35 cellular contexts compared by ENCODE assay signal in genomic region chr9:86634501-86634900, GRCh38.
DNase-seq lines count a peak whose midpoint lies in the region; ATAC-seq and TF ChIP-seq lines count a peak whose summit lies in the region.
"Had no signal": no experiment of that assay in that cellular context is flagged by ENCODE, and none has a peak within 500 bp of the region (broad histone marks: within the 10 kb centered on the region; RNA-seq: fewer than 3 reads in every experiment).

No MANE protein-coding gene starts in this region.

- H3K9ac ChIP-seq in neuronal stem cell (ENCODE audit: low read depth, low read length, poor library complexity): no peak overlapping the region
- H3K9ac ChIP-seq: BLaER1; BLaER1 treated with 17β-estradiol and CSF1 and Interleukin-3, amounts not matched to agents 10 nM and 100 nM had no signal

- H3K4me3 Mint-ChIP-seq in osteocyte (ENCODE audit: unreplicated experiment): no peak overlapping the region
- H3K4me3 Mint-ChIP-seq: B cell; CD14-positive monocyte; CD4-positive, alpha-beta memory T cell; CD4-positive, alpha-beta T cell; CD4-positive, CD25-positive, alpha-beta regulatory T cell; CD8-positive, alpha-beta memory T cell; CD8-positive, alpha-beta T cell had no signal

- H2BK15ac ChIP-seq in neuronal stem cell (ENCODE audit: low read length): peak overlapping the region; percentile 65

- no peaks in the 10 kb centered on the region for H3K36me3 Mint-ChIP-seq in osteocyte (ENCODE audit: unreplicated experiment)
- H3K36me3 Mint-ChIP-seq: CD14-positive monocyte; CD4-positive, alpha-beta memory T cell; CD4-positive, CD25-positive, alpha-beta regulatory T cell; CD8-positive, alpha-beta memory T cell; CD8-positive, alpha-beta T cell had no signal

- H3K79me2 ChIP-seq in OCI-LY7 (ENCODE audit: insufficient read depth, low read depth, low read length): no peaks in the 10 kb centered on the region

- H3K4ac ChIP-seq in neuronal stem cell (ENCODE audit: low read length): no peak overlapping the region

- BruUV-seq in OCI-LY7 (replicated peaks; lab: Mats Ljungman, UMichigan): no TSS peak

- H2BK12ac ChIP-seq in neuronal stem cell (ENCODE audit: low read length): no peak overlapping the region

- TF ChIP-seq CTCF in HEK293 (tag by site-specific recombination; IDR thresholded peaks at IDR 0.05) (no peak), foreskin keratinocyte (conservative IDR thresholded peaks at IDR 0.05) (peak; percentile 12), osteocyte (IDR thresholded peaks at IDR 0.05) (no peak), OCI-LY7 (conservative IDR thresholded peaks at IDR 0.05; ENCODE audit: low read length) (no peak), psoas muscle (IDR thresholded peaks at IDR 0.05) (no peak)

- no peak overlapping the region for H2BK120ac ChIP-seq in neuronal stem cell (ENCODE audit: low read depth, low read length)

- H3K4me2 ChIP-seq in neuronal stem cell (ENCODE audit: insufficient read depth, low read length, poor library complexity, severe bottlenecking) (no peak overlapping the region), OCI-LY7 (ENCODE audit: low read length) (no peak overlapping the region)
- H3K4me2 ChIP-seq: A549; BLaER1; BLaER1 treated with 17β-estradiol and CSF1 and Interleukin-3, amounts not matched to agents 10 nM and 100 nM had no signal

- H3K4me1 Mint-ChIP-seq in osteocyte (ENCODE audit: unreplicated experiment): peaks cover 8% of the 10 kb centered on the region
- H3K4me1 Mint-ChIP-seq: B cell; CD14-positive monocyte; CD4-positive, CD25-positive, alpha-beta regulatory T cell; CD8-positive, alpha-beta memory T cell had no signal

- H2AK5ac ChIP-seq in neuronal stem cell (ENCODE audit: low read depth, low read length): peak overlapping the region; percentile 49

- no peaks in the 10 kb centered on the region for H3K9me2 ChIP-seq in OCI-LY7 (ENCODE audit: insufficient read depth, low read length)

- H3K27me3 Mint-ChIP-seq in osteocyte (ENCODE audit: unreplicated experiment): no peaks in the 10 kb centered on the region
- H3K27me3 Mint-ChIP-seq: CD4-positive, CD25-positive, alpha-beta regulatory T cell had no signal

- H3K36me3 ChIP-seq in HEK293 (ENCODE audit: control insufficient read depth in 2 of 2, insufficient read depth in 1 of 2, low read length in 2 of 2): no peaks in the 10 kb centered on the region
- no peaks in the 10 kb centered on the region for H3K36me3 ChIP-seq in neuronal stem cell (replicated peaks in 1 of 2; ENCODE audit: control insufficient read depth in 2 of 2, insufficient read depth in 2 of 2, low read length in 2 of 2)
- H3K36me3 ChIP-seq in OCI-LY7 (ENCODE audit: insufficient read depth, low read length): no peaks in the 10 kb centered on the region
- no peaks in the 10 kb centered on the region for H3K36me3 ChIP-seq in psoas muscle (ENCODE audit: insufficient read depth in 1 of 2, low read depth in 1 of 2)
- H3K36me3 ChIP-seq: BE2C; BLaER1; BLaER1 treated with 17β-estradiol and CSF1 and Interleukin-3, amounts not matched to agents 10 nM and 100 nM had no signal

- H3K4me3 ChIP-seq in HEK293 (ENCODE audit: low read depth, low read length): no peak overlapping the region
- H3K4me3 ChIP-seq in neuronal stem cell (ENCODE audit: low read length in 2 of 2): no peak overlapping the region
- no peak overlapping the region for H3K4me3 ChIP-seq in OCI-LY7 (ENCODE audit: low read depth, low read length, poor library complexity, severe bottlenecking)
- no peak overlapping the region for H3K4me3 ChIP-seq in psoas muscle
- H3K4me3 ChIP-seq: A549; BLaER1; BLaER1 treated with 17β-estradiol and CSF1 and Interleukin-3, amounts not matched to agents 10 nM and 100 nM had no signal

- H4K91ac ChIP-seq in neuronal stem cell (ENCODE audit: low read depth, low read length, poor library complexity): no peak overlapping the region

- no peak overlapping the region for H4K8ac ChIP-seq in neuronal stem cell (ENCODE audit: low read depth, low read length)

- no peak overlapping the region for H2AFZ ChIP-seq in neuronal stem cell (ENCODE audit: low read length)
- H2AFZ ChIP-seq in OCI-LY7 (ENCODE audit: low read length): no peak overlapping the region

- H3K27ac ChIP-seq in HEK293 (ENCODE audit: extremely low read depth, low read depth, low read length) (no peak overlapping the region), foreskin keratinocyte (no peak overlapping the region), neuronal stem cell (replicated peaks; ENCODE audit: low read length) (no peak overlapping the region), OCI-LY7 (ENCODE audit: low read depth, low read length, poor library complexity, severe bottlenecking) (no peak overlapping the region), psoas muscle (no peak overlapping the region)
- H3K27ac ChIP-seq: 22Rv1; A549; BLaER1; BLaER1 treated with 17β-estradiol and CSF1 and Interleukin-3, amounts not matched to agents 10 nM and 100 nM; C4-2B had no signal

- no peak overlapping the region for H2BK5ac ChIP-seq in neuronal stem cell (ENCODE audit: low read length)

- no peaks in the 10 kb centered on the region for H4K20me1 ChIP-seq in OCI-LY7 (ENCODE audit: insufficient read depth, low read length)
- H4K20me1 ChIP-seq: BLaER1; BLaER1 treated with 17β-estradiol and CSF1 and Interleukin-3, amounts not matched to agents 10 nM and 100 nM had no signal

- CTCF ChIA-PET in HEK293 (lab: Yijun Ruan, JAX) (interaction anchor here (1.0 kb wide), 1 partner anchor 111 kb away, joined by 3 read pairs; no protein-coding TSS in a partner anchor), OCI-LY7 (lab: Charles Lee; ENCODE audit: unreplicated experiment) (no interaction called here)

- H3K9me3 ChIP-seq in HEK293 (ENCODE audit: control insufficient read depth, insufficient read depth, low read depth, low read length) (no peaks in the 10 kb centered on the region; the same call in 1 of the 2 replicates), neuronal stem cell (replicated peaks in 1 of 2; ENCODE audit: control insufficient read depth in 2 of 2, insufficient read depth in 1 of 2, low read depth in 1 of 2, low read length in 2 of 2) (peaks cover 0 to 2% of the 10 kb centered on the region in 2 donors), OCI-LY7 (ENCODE audit: low read length) (no peaks in the 10 kb centered on the region), psoas muscle (no peaks in the 10 kb centered on the region)
- H3K9me3 ChIP-seq: A549, BE2C, BLaER1, Caco-2 had no signal

- H3K4me1 ChIP-seq in HEK293 (ENCODE audit: control insufficient read depth, insufficient read depth, low read length) (peaks cover 4% of the 10 kb centered on the region; the same call in 1 of the 2 replicates), foreskin keratinocyte (no peaks in the 10 kb centered on the region), neuronal stem cell (ENCODE audit: control insufficient read depth in 2 of 2, insufficient read depth in 1 of 2, low read depth in 1 of 2, low read length in 2 of 2) (peaks cover 2 to 8% of the 10 kb centered on the region in 2 donors), OCI-LY7 (ENCODE audit: insufficient read depth, low read length, poor library complexity, severe bottlenecking) (no peaks in the 10 kb centered on the region), psoas muscle (no peaks in the 10 kb centered on the region)
- H3K4me1 ChIP-seq: A549; BE2C; BLaER1; BLaER1 treated with 17β-estradiol and CSF1 and Interleukin-3, amounts not matched to agents 10 nM and 100 nM; Caco-2 had no signal

- DNase-seq in foreskin keratinocyte (no peak), neuronal stem cell (ENCODE audit: low spot score) (no peak), osteocyte (ENCODE audit: extremely low spot score, unreplicated experiment) (peak; percentile 10), OCI-LY7 (ENCODE audit: low spot score) (no peak), psoas muscle (no peak), NCI-H1105 (lab: John Stamatoyannopoulos, UW) (no peak)
- DNase-seq: 8988T; ACHN; AML-193; BE2C; C1 segment of cervical spinal cord; Caco-2; Calu3; CD4-positive, alpha-beta memory T cell; CD4-positive, alpha-beta T cell; CD4-positive, CD25-positive, alpha-beta regulatory T cell; CD8-positive, alpha-beta memory T cell; CD8-positive, alpha-beta T cell; COR-L47; DMS 273 treated with DMSO at 0.1 percent for 48 hours; DMS153; DMS53; DMS79; DMS79 treated with DMSO at 0.1 percent for 48 hours; DND-41; EL had no signal

- intact Hi-C loops in OCI-LY7 (cut with micrococcal nuclease; ENCODE audit: unreplicated experiment) (no loop called here), psoas muscle (cut with DNase I) (no loop called here)

- no peaks in the 10 kb centered on the region for H3K79me1 ChIP-seq in neuronal stem cell (ENCODE audit: low read depth, low read length)

- H3K23ac ChIP-seq in neuronal stem cell (ENCODE audit: low read depth, low read length, poor library complexity): no peak overlapping the region

- peak overlapping the region; percentile 30 for H3K18ac ChIP-seq in neuronal stem cell (ENCODE audit: low read length)

- H3K27me3 ChIP-seq in foreskin keratinocyte (peaks cover 7% of the 10 kb centered on the region), neuronal stem cell (ENCODE audit: control insufficient read depth in 3 of 3, insufficient read depth in 3 of 3, low read depth in 1 of 3, low read length in 3 of 3) (no peaks in the 10 kb centered on the region), psoas muscle (ENCODE audit: insufficient read depth in 3 of 3, low read length in 2 of 3) (peaks cover 0 to 3% (median 0%) of the 10 kb centered on the region in 3 donors)
- H3K27me3 ChIP-seq: BE2C; BLaER1; BLaER1 treated with 17β-estradiol and CSF1 and Interleukin-3, amounts not matched to agents 10 nM and 100 nM had no signal

- POLR2A ChIA-PET in HEK293 (lab: Yijun Ruan, JAX) (no interaction called here), OCI-LY7 (lab: Charles Lee) (no interaction called here)

- WGBS in neuronal stem cell (ENCODE audit: extremely low coverage in 2 of 2, insufficient read length in 2 of 2, insufficient replicate concordance in 1 of 2), 2 donors: no CpG with 5 or more reads among the region's 1 CpG
- 95 to 100% (median 98%) methylated on average over 1 of the region's 1 CpG for WGBS in psoas muscle, 3 donors

- H3K27ac Mint-ChIP-seq in osteocyte (ENCODE audit: unreplicated experiment): no peak overlapping the region
- H3K27ac Mint-ChIP-seq: B cell; CD14-positive monocyte; CD4-positive, alpha-beta T cell; CD4-positive, CD25-positive, alpha-beta regulatory T cell; CD8-positive, alpha-beta memory T cell; CD8-positive, alpha-beta T cell had no signal

- H3K9me3 Mint-ChIP-seq in osteocyte (ENCODE audit: unreplicated experiment): no peaks in the 10 kb centered on the region
- H3K9me3 Mint-ChIP-seq: CD4-positive, alpha-beta T cell; CD8-positive, alpha-beta memory T cell; CD8-positive, alpha-beta T cell had no signal

- ATAC-seq in foreskin keratinocyte (no peak), GM18909 (IDR thresholded peaks at IDR 0.05; ENCODE audit: poor library complexity, unreplicated experiment) (no peak), psoas muscle (no peak)
- ATAC-seq: A549; CD8-positive, alpha-beta T cell had no signal

- no peak overlapping the region for H3K14ac ChIP-seq in neuronal stem cell (ENCODE audit: low read length)

TF ChIP-seq in HEK293, 187 proteins besides CTCF, POLR2A, EP300 and RAD21 (continues in another document):
- peak; percentile 99 for TF ChIP-seq ZNF548 (tag by site-specific recombination; IDR thresholded peaks at IDR 0.05)
